ENCODE assay signal across 1 cellular context in the genomic region with DNA sequence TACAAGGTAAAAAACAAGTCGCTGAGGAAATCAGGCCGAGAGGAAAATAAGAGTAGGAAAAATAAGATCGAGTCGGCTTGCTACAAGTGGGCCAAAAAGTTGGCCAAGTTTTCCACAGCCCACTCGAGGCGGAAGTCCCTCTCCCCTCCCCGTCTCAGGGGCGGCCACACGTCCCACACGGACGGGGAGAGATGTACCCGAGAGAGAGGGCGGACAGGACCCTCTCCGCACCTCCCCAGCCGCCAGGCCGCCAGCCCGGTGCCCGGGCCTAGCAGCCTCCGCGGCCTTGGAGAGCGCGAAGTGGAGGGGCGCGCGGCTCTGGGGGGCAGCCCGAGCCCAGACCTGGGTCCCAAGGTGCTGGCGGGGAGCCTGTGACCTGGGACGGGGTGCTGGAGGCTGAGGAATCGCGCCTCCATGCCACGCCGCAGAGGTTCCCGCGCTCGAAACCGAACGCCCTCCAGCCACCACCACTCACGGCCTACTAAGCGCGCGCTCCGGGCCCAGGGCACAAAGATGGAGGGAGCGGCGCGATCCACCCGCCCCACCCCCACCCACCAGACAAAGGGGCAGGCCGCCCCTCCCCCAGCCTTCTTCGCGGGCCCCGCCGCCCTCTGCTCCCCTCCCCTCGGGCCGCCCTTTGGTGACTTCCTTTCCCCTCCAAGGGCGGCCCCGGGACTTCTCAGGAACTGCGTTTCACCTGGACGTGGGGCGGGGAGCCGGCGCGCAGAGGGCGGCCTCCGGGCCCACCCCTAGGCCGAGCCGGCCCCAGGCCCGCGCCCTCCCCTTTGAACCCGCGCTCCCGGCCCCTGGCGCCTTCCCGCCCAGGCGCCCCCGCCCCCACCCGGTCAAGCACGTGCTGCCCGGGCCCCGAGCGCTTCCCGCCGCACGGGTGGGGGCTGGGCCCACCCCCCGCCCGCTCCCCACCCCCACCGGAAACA.
A peak's percentile ranks its signal among the peaks of the same experiment; 100 is the strongest.
TF ChIP-seq lines count a peak whose summit lies in the region.

No MANE protein-coding gene starts in this region.

TF ChIP-seq in K562, 482 proteins besides CTCF, POLR2A, EP300 and RAD21 (continued from another document and continues in another):
- TF ChIP-seq RCOR1 (IDR thresholded peaks at IDR 0.05; ENCODE audit: borderline replicate concordance in 1 of 2, low read depth in 2 of 2, low read length in 2 of 2) (no peak; a peak in 1 of 4 replicates), CBX5 (IDR thresholded peaks at IDR 0.05; ENCODE audit: borderline replicate concordance, low read depth) (no peak; the same call in 1 of the 2 replicates), ZNF584 (CRISPR knock-in tag; IDR thresholded peaks at IDR 0.05; ENCODE audit: low read depth) (peak; percentile 13), CCNT2 (IDR thresholded peaks at IDR 0.05; ENCODE audit: borderline replicate concordance, extremely low read depth, insufficient read length, low read depth, low read length) (peak; percentile 13), JUNB (CRISPR knock-in tag; conservative IDR thresholded peaks at IDR 0.05) (no peak), ZZZ3 (IDR thresholded peaks at IDR 0.05) (no peak), SMARCE1 (IDR thresholded peaks at IDR 0.05) (no peak), ZFX (CRISPR knock-in tag; IDR thresholded peaks at IDR 0.05) (no peak), NRF1 (conservative IDR thresholded peaks at IDR 0.05 in 1 of 2, IDR thresholded peaks at IDR 0.05 in 1 of 2) (no peak), C11orf30 (IDR thresholded peaks at IDR 0.05; ENCODE audit: low read depth) (no peak), EGR1 (conservative IDR thresholded peaks at IDR 0.05) (no peak), RNF2 (IDR thresholded peaks at IDR 0.05) (no peak), MTF1 (CRISPR knock-in tag; IDR thresholded peaks at IDR 0.05; ENCODE audit: borderline replicate concordance) (no peak), HEY1 (CRISPR knock-in tag; IDR thresholded peaks at IDR 0.05; ENCODE audit: borderline replicate concordance) (no peak), ZNF175 (CRISPR knock-in tag; IDR thresholded peaks at IDR 0.05; ENCODE audit: low read depth) (peak; percentile 44; the same call in 1 of the 2 replicates), HOXB6 (CRISPR knock-in tag; IDR thresholded peaks at IDR 0.05; ENCODE audit: borderline replicate concordance) (no peak), SPI1 (IDR thresholded peaks at IDR 0.05; ENCODE audit: borderline replicate concordance, low read depth, low read length) (peak; percentile 22; the same call in 1 of the 2 replicates), HDAC2 (IDR thresholded peaks at IDR 0.05) (no peak), ZNF77 (CRISPR knock-in tag; IDR thresholded peaks at IDR 0.05) (no peak), TAF1 (IDR thresholded peaks at IDR 0.05; ENCODE audit: control insufficient read depth, extremely low read depth, insufficient read depth, low read length, severe bottlenecking) (no peak), KAT7 (CRISPR knock-in tag; IDR thresholded peaks at IDR 0.05; ENCODE audit: borderline replicate concordance) (no peak), BMI1 (IDR thresholded peaks at IDR 0.05; ENCODE audit: low read length) (no peak), MYC (IDR thresholded peaks at IDR 0.05; ENCODE audit: low read depth, low read length) (peak; percentile 72), MYC (CRISPR knock-in tag; IDR thresholded peaks at IDR 0.05; ENCODE audit: borderline replicate concordance, low read depth) (no peak), PML (IDR thresholded peaks at IDR 0.05; ENCODE audit: low read length) (no peak), ELF1 (tag; IDR thresholded peaks at IDR 0.05) (no peak), KDM1A (IDR thresholded peaks at IDR 0.05) (no peak), SREBF2 (CRISPR knock-in tag; IDR thresholded peaks at IDR 0.05) (no peak), ZNF174 (CRISPR knock-in tag; IDR thresholded peaks at IDR 0.05) (no peak), PHF8 (IDR thresholded peaks at IDR 0.05; ENCODE audit: borderline replicate concordance, low read length) (no peak), ZNF41 (CRISPR knock-in tag; conservative IDR thresholded peaks at IDR 0.05) (no peak), NELFE (IDR thresholded peaks at IDR 0.05; ENCODE audit: insufficient read depth, insufficient read length) (no peak), DMBX1 (CRISPR knock-in tag; IDR thresholded peaks at IDR 0.05; ENCODE audit: borderline replicate concordance) (0 out of 2 replicates have a peak, but pooled peaks have one; percentile 19)
- TF ChIP-seq, protein P1, sequence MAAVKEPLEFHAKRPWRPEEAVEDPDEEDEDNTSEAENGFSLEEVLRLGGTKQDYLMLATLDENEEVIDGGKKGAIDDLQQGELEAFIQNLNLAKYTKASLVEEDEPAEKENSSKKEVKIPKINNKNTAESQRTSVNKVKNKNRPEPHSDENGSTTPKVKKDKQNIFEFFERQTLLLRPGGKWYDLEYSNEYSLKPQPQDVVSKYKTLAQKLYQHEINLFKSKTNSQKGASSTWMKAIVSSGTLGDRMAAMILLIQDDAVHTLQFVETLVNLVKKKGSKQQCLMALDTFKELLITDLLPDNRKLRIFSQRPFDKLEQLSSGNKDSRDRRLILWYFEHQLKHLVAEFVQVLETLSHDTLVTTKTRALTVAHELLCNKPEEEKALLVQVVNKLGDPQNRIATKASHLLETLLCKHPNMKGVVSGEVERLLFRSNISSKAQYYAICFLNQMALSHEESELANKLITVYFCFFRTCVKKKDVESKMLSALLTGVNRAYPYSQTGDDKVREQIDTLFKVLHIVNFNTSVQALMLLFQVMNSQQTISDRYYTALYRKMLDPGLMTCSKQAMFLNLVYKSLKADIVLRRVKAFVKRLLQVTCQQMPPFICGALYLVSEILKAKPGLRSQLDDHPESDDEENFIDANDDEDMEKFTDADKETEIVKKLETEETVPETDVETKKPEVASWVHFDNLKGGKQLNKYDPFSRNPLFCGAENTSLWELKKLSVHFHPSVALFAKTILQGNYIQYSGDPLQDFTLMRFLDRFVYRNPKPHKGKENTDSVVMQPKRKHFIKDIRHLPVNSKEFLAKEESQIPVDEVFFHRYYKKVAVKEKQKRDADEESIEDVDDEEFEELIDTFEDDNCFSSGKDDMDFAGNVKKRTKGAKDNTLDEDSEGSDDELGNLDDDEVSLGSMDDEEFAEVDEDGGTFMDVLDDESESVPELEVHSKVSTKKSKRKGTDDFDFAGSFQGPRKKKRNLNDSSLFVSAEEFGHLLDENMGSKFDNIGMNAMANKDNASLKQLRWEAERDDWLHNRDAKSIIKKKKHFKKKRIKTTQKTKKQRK (IDR thresholded peaks at IDR 0.05; ENCODE audit: borderline replicate concordance, low read depth, low read length), result no peak
- TF ChIP-seq, protein P2, sequence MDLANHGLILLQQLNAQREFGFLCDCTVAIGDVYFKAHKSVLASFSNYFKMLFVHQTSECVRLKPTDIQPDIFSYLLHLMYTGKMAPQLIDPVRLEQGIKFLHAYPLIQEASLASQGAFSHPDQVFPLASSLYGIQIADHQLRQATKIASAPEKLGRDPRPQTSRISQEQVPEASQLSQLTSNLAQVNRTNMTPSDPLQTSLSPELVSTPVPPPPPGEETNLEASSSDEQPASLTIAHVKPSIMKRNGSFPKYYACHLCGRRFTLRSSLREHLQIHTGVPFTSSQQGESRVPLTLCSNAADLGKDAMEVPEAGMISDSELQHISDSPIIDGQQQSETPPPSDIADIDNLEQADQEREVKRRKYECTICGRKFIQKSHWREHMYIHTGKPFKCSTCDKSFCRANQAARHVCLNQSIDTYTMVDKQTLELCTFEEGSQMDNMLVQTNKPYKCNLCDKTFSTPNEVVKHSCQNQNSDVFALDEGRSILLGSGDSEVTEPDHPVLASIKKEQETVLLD (IDR thresholded peaks at IDR 0.05), result 0 out of 2 replicates have a peak, but pooled peaks have one; percentile 24
- TF ChIP-seq, protein P3, sequence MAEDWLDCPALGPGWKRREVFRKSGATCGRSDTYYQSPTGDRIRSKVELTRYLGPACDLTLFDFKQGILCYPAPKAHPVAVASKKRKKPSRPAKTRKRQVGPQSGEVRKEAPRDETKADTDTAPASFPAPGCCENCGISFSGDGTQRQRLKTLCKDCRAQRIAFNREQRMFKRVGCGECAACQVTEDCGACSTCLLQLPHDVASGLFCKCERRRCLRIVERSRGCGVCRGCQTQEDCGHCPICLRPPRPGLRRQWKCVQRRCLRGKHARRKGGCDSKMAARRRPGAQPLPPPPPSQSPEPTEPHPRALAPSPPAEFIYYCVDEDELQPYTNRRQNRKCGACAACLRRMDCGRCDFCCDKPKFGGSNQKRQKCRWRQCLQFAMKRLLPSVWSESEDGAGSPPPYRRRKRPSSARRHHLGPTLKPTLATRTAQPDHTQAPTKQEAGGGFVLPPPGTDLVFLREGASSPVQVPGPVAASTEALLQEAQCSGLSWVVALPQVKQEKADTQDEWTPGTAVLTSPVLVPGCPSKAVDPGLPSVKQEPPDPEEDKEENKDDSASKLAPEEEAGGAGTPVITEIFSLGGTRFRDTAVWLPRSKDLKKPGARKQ (CRISPR knock-in tag; IDR thresholded peaks at IDR 0.05), result peak; percentile 57; the same call in 1 of the 2 replicates
- TF ChIP-seq, protein P4, sequence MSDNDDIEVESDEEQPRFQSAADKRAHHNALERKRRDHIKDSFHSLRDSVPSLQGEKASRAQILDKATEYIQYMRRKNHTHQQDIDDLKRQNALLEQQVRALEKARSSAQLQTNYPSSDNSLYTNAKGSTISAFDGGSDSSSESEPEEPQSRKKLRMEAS (CRISPR knock-in tag; IDR thresholded peaks at IDR 0.05), result 0 out of 2 replicates have a peak, but pooled peaks have one; percentile 12
- TF ChIP-seq, protein P5, sequence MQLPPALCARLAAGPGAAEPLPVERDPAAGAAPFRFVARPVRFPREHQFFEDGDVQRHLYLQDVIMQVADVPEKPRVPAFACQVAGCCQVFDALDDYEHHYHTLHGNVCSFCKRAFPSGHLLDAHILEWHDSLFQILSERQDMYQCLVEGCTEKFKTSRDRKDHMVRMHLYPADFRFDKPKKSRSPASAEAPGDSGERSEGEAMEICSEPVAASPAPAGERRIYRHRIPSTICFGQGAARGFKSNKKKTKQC (CRISPR knock-in tag; IDR thresholded peaks at IDR 0.05), result no peak
- TF ChIP-seq, protein P6, sequence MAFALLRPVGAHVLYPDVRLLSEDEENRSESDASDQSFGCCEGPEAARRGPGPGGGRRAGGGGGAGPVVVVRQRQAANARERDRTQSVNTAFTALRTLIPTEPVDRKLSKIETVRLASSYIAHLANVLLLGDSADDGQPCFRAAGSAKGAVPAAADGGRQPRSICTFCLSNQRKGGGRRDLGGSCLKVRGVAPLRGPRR (CRISPR knock-in tag; IDR thresholded peaks at IDR 0.05), result no peak
- TF ChIP-seq, protein P7, sequence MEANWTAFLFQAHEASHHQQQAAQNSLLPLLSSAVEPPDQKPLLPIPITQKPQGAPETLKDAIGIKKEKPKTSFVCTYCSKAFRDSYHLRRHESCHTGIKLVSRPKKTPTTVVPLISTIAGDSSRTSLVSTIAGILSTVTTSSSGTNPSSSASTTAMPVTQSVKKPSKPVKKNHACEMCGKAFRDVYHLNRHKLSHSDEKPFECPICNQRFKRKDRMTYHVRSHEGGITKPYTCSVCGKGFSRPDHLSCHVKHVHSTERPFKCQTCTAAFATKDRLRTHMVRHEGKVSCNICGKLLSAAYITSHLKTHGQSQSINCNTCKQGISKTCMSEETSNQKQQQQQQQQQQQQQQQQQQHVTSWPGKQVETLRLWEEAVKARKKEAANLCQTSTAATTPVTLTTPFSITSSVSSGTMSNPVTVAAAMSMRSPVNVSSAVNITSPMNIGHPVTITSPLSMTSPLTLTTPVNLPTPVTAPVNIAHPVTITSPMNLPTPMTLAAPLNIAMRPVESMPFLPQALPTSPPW (CRISPR knock-in tag; IDR thresholded peaks at IDR 0.05), result peak; percentile 88
- TF ChIP-seq, protein P8, sequence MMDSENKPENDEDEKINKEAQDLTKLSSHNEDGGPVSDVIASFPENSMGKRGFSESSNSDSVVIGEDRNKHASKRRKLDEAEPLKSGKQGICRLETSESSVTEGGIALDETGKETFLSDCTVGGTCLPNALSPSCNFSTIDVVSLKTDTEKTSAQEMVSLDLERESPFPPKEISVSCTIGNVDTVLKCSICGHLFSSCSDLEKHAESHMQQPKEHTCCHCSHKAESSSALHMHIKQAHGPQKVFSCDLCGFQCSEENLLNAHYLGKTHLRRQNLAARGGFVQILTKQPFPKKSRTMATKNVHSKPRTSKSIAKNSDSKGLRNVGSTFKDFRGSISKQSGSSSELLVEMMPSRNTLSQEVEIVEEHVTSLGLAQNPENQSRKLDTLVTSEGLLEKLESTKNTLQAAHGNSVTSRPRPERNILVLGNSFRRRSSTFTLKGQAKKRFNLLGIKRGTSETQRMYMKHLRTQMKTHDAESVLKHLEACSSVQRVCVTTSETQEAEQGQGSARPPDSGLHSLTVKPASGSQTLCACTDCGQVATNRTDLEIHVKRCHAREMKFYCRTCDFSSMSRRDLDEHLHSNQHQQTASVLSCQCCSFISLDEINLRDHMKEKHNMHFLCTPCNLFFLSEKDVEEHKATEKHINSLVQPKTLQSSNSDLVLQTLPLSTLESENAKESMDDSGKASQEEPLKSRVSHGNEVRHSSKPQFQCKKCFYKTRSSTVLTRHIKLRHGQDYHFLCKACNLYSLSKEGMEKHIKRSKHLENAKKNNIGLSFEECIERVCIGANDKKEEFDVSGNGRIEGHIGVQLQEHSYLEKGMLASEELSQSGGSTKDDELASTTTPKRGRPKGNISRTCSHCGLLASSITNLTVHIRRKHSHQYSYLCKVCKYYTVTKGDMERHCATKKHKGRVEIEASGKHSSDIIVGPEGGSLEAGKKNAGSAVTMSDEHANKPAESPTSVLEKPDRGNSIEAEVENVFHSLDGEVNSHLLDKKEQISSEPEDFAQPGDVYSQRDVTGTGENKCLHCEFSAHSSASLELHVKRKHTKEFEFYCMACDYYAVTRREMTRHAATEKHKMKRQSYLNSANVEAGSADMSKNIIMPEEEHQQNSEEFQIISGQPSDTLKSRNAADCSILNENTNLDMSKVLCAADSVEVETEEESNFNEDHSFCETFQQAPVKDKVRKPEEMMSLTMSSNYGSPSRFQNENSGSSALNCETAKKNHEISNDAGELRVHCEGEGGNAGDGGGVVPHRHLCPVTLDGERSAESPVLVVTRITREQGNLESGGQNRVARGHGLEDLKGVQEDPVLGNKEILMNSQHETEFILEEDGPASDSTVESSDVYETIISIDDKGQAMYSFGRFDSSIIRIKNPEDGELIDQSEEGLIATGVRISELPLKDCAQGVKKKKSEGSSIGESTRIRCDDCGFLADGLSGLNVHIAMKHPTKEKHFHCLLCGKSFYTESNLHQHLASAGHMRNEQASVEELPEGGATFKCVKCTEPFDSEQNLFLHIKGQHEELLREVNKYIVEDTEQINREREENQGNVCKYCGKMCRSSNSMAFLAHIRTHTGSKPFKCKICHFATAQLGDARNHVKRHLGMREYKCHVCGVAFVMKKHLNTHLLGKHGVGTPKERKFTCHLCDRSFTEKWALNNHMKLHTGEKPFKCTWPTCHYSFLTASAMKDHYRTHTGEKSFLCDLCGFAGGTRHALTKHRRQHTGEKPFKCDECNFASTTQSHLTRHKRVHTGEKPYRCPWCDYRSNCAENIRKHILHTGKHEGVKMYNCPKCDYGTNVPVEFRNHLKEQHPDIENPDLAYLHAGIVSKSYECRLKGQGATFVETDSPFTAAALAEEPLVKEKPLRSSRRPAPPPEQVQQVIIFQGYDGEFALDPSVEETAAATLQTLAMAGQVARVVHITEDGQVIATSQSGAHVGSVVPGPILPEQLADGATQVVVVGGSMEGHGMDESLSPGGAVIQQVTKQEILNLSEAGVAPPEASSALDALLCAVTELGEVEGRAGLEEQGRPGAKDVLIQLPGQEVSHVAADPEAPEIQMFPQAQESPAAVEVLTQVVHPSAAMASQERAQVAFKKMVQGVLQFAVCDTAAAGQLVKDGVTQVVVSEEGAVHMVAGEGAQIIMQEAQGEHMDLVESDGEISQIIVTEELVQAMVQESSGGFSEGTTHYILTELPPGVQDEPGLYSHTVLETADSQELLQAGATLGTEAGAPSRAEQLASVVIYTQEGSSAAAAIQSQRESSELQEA (IDR thresholded peaks at IDR 0.05; ENCODE audit: low read depth), result no peak
